In genomic region chr11:103890654-103891053, GRCh38 we compare ENCODE assay signal across 7 cellular contexts.
"Had no signal": no experiment of that assay in that cellular context is flagged by ENCODE, and none has a peak within 500 bp of the region (broad histone marks: within the 10 kb centered on the region; RNA-seq: fewer than 3 reads in every experiment).

No MANE protein-coding gene starts in this region.

- H3K27ac ChIP-seq: HL-60 had no signal

- DNase-seq: IMR-90, KBM-7, KG1 had no signal

- H3K4me3 Mint-ChIP-seq: IgD-negative memory B cell had no signal

- ATAC-seq: HepG2 had no signal

- FAIRE-seq: HepG2, HTR-8/SVneo had no signal

- H3K27ac Mint-ChIP-seq: IgD-negative memory B cell had no signal
